8 cellular contexts compared by ENCODE assay signal in the genomic region with DNA sequence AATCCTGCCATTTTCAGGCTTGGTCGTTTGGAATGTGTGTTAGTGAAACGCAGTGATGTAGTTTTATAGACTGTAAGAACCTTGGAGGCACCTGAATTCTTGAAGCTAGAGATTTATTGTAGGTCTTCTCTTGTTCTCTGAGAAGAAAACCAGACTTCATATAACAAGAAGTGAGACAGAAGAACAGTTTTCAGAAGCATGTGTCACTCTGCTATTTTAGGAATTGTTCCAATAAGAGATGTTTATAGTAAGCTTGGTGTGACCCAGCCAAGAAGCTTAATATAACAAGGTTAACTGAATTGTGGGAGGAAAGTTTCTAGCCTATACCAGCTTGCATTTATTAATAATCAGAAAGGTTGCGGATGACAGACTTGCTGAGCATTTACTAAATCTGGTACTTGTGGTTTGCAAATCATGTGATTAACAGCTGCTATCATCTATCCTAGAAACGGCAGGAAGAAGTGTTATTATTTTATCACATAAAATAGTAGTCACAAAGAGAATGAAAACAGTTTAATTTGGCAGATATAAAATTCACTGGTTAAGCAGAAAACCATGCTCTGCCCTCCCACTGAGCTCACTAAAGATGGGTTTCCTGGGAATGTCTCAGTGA. TPM values are rescaled to one million over a fixed set of nuclear protein-coding genes. Genes with fewer than 3 reads are reported as not detected.
DNase-seq lines count a peak whose midpoint lies in the region; ATAC-seq and TF ChIP-seq lines count a peak whose summit lies in the region.

No MANE protein-coding gene starts in this region.

- peaks cover 36% of the 10 kb centered on the region for H3K27me3 ChIP-seq in A673 (replicated peaks; ENCODE audit: insufficient read depth, low read depth, low read length, poor library complexity)
- no peaks in the 10 kb centered on the region for H3K27me3 ChIP-seq in SU-DHL-6 (ENCODE audit: low read length)
- H3K27me3 ChIP-seq in upper lobe of left lung, result no peaks in the 10 kb centered on the region
- H3K27me3 ChIP-seq in tibial nerve, result no peaks in the 10 kb centered on the region

- WGBS in upper lobe of left lung, 2 donors, result 44 to 46% methylated on average over 4 of the region's 4 CpGs
- WGBS in tibial nerve, 2 donors, result 34 to 37% methylated on average over 4 of the region's 4 CpGs

- H3K4me2 ChIP-seq in SU-DHL-6 (ENCODE audit: low read depth, low read length, poor library complexity, severe bottlenecking), result peak overlapping the region; percentile 92

- H3K36me3 ChIP-seq in A673 (ENCODE audit: insufficient read depth, low read length, poor library complexity, severe bottlenecking) (no peaks in the 10 kb centered on the region), SU-DHL-6 (ENCODE audit: low read length) (no peaks in the 10 kb centered on the region), upper lobe of left lung (no peaks in the 10 kb centered on the region), tibial nerve (no peaks in the 10 kb centered on the region)

- TF ChIP-seq POLR2A in upper lobe of left lung (IDR thresholded peaks at IDR 0.05) (no peak), tibial nerve (IDR thresholded peaks at IDR 0.05) (no peak)

- H3K79me2 ChIP-seq in SU-DHL-6 (ENCODE audit: insufficient read depth, low read length), result peaks cover 63% of the 10 kb centered on the region

- TF ChIP-seq EP300 in upper lobe of left lung (IDR thresholded peaks at IDR 0.05) (no peak), tibial nerve (IDR thresholded peaks at IDR 0.05) (no peak)

- TF ChIP-seq CTCF in A673 (conservative IDR thresholded peaks at IDR 0.05; ENCODE audit: low read depth, low read length), result no peak
- no peak for TF ChIP-seq CTCF in SU-DHL-6 (IDR thresholded peaks at IDR 0.05; ENCODE audit: insufficient read depth, low read length, poor library complexity, severe bottlenecking)
- TF ChIP-seq CTCF in upper lobe of left lung (IDR thresholded peaks at IDR 0.05), result no peak
- no peak for TF ChIP-seq CTCF in tibial nerve (IDR thresholded peaks at IDR 0.05)

- H2AFZ ChIP-seq in SU-DHL-6 (ENCODE audit: low read depth, low read length, severe bottlenecking), result no peak overlapping the region

- BruUV-seq in A673 (replicated peaks; lab: Mats Ljungman, UMichigan), result no TSS peak

- H4K20me1 ChIP-seq in SU-DHL-6 (ENCODE audit: low read depth, low read length), result no peaks in the 10 kb centered on the region

- H3K9ac ChIP-seq in SU-DHL-6 (ENCODE audit: low read length), result peak overlapping the region; percentile 83

- peak; percentile 85 for DNase-seq in A673 (ENCODE audit: low spot score)
- DNase-seq in myocyte (ENCODE audit: low read depth), result peak; percentile 93
- no peak for DNase-seq in HK-2 (ENCODE audit: unreplicated experiment)
- no peak for DNase-seq in upper lobe of left lung
- no peak for DNase-seq in tibial nerve (ENCODE audit: low spot score in 2 of 2)

- ATAC-seq in GM18907 (IDR thresholded peaks at IDR 0.05; ENCODE audit: unreplicated experiment) (peak; percentile 73), HG03039 (IDR thresholded peaks at IDR 0.05; ENCODE audit: unreplicated experiment) (peak; percentile 72), upper lobe of left lung (ENCODE audit: low FRiP score in 2 of 2) (no peak)

- CTCF ChIA-PET in A673 (lab: Charles Lee), result interaction anchor here (0.6 kb wide), 1 partner anchor 153 kb away, joined by 5 read pairs; no protein-coding TSS in a partner anchor

- POLR2A ChIA-PET in A673 (lab: Charles Lee; ENCODE audit: low non-redundant PET), result no interaction called here

- intact Hi-C loops in A673 (cut with micrococcal nuclease; ENCODE audit: unreplicated experiment), result loop anchor here (2.0 kb wide), 1 partner anchor 51 kb away; no protein-coding TSS in a partner anchor

- peaks cover 84% of the 10 kb centered on the region for H3F3A ChIP-seq in SU-DHL-6 (ENCODE audit: insufficient read depth)

- H3K9me3 ChIP-seq in A673 (ENCODE audit: low read depth, low read length, poor library complexity, severe bottlenecking) (no peaks in the 10 kb centered on the region), SU-DHL-6 (ENCODE audit: insufficient read depth, low read length) (no peaks in the 10 kb centered on the region), upper lobe of left lung (no peaks in the 10 kb centered on the region), tibial nerve (no peaks in the 10 kb centered on the region)

- no peaks in the 10 kb centered on the region for H3K9me2 ChIP-seq in SU-DHL-6 (replicated peaks; ENCODE audit: insufficient read depth, low read length)

- peaks cover 22% of the 10 kb centered on the region for H3K4me1 ChIP-seq in A673 (ENCODE audit: insufficient read depth, low read length, poor library complexity, severe bottlenecking)
- H3K4me1 ChIP-seq in upper lobe of left lung, result peaks cover 0 to 6% (median 4%) of the 10 kb centered on the region in 4 donors
- H3K4me1 ChIP-seq in tibial nerve, result peaks cover 0 to 13% (median 0%) of the 10 kb centered on the region in 4 donors

- H3K27ac ChIP-seq in A673 (ENCODE audit: low read depth, low read length, poor library complexity, severe bottlenecking), result no peak overlapping the region
- peak overlapping the region; percentile 99 for H3K27ac ChIP-seq in SU-DHL-6 (ENCODE audit: low read depth, low read length)
- H3K27ac ChIP-seq in upper lobe of left lung, result no peak overlapping the region
- H3K27ac ChIP-seq in tibial nerve, result peak overlapping the region in 1 of 4 donors; percentile 3

- H3K4me3 ChIP-seq in A673 (ENCODE audit: low read depth, low read length, poor library complexity, severe bottlenecking) (no peak overlapping the region), SU-DHL-6 (ENCODE audit: insufficient read depth, low read length, poor library complexity, severe bottlenecking) (peak overlapping the region; percentile 53), upper lobe of left lung (no peak overlapping the region), tibial nerve (no peak overlapping the region)

RNA-seq across cellular contexts. Expression of a gene that starts 49.2 kb away (rescaled TPM):
- total RNA-seq in A673 (2021) (185 and 195 TPM in 2 replicates), myocyte (70.6 and 98.7 TPM in 2 replicates), upper lobe of left lung (100 to 1,000 TPM in 1 of 6 donors, 10 to 100 TPM in 5; 52.7 to 145 (median 72.7) TPM), tibial nerve (10 to 100 TPM; 17.8 to 41.1 (median 35.0) TPM)
- polyA plus RNA-seq in myocyte (2012), result 46.6 TPM

Comparison
In these comparisons a context has a peak if more than half of its experiments do, and no peak if none do; other contexts are left out.
1. DNase-seq: peak in A673 (single experiment) and myocyte (single experiment); none in HK-2 (single experiment), upper lobe of left lung (0 of 2) and tibial nerve (0 of 2).
2. ATAC-seq: peak in GM18907 (single experiment) and HG03039 (single experiment); none in upper lobe of left lung (0 of 2).